ENCODE assay signal across 10 cellular contexts in the genomic region with DNA sequence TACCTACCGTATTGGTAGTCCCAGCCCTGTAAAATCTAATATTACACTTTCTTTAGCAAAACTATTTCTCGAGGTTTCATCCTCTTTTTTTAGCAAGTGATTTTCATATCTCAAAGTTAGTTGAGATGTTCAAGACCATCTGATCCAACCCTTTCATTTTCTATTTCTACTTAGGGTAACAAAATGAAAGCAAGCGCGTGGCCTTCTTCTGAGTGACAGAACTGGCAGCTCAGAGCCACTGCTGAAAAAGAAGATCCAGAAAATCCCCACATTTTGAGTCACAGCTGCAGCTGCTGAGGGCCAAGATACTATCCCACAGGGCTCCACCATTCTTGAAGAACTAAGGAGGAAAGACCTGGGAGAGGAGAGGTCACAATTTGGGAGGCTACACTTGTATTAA. TPM values are rescaled to one million over a fixed set of nuclear protein-coding genes. Genes with fewer than 3 reads are reported as not detected.
DNase-seq lines count a peak whose midpoint lies in the region; ATAC-seq and TF ChIP-seq lines count a peak whose summit lies in the region.
"Had no signal": no experiment of that assay in that cellular context is flagged by ENCODE, and none has a peak within 500 bp of the region (broad histone marks: within the 10 kb centered on the region; RNA-seq: fewer than 3 reads in every experiment).

No MANE protein-coding gene starts in this region.

- H3K27ac Mint-ChIP-seq in CD8-positive, alpha-beta T cell = peak overlapping the region; percentile 60

- H3K4me3 Mint-ChIP-seq in CD8-positive, alpha-beta T cell = peak overlapping the region; percentile 49

- peaks cover 3% of the 10 kb centered on the region for H3K9me3 Mint-ChIP-seq in CD8-positive, alpha-beta T cell

- peaks cover 49% of the 10 kb centered on the region for H3K4me1 ChIP-seq in CD8-positive, alpha-beta T cell (ENCODE audit: insufficient read depth, low read length)
- H3K4me1 ChIP-seq: BE2C had no signal

- TF ChIP-seq CTCF in CD8-positive, alpha-beta T cell (IDR thresholded peaks at IDR 0.05) = no peak
- TF ChIP-seq CTCF in WERI-Rb-1 (IDR thresholded peaks at IDR 0.05; ENCODE audit: low read depth, low read length) = no peak

- no peaks in the 10 kb centered on the region for H3K36me3 Mint-ChIP-seq in CD8-positive, alpha-beta T cell

- peak overlapping the region; percentile 5 for H3K4me3 ChIP-seq in CD8-positive, alpha-beta T cell (ENCODE audit: low read depth, low read length)
- no peak overlapping the region for H3K4me3 ChIP-seq in WERI-Rb-1 (ENCODE audit: low read depth, low read length)

- H3K9me3 ChIP-seq in CD8-positive, alpha-beta T cell (ENCODE audit: low read length) = no peaks in the 10 kb centered on the region
- no peaks in the 10 kb centered on the region for H3K9me3 ChIP-seq in WERI-Rb-1 (ENCODE audit: severe bottlenecking)
- H3K9me3 ChIP-seq: BE2C had no signal

- no peaks in the 10 kb centered on the region for H3K36me3 ChIP-seq in CD8-positive, alpha-beta T cell (ENCODE audit: insufficient read depth, low read length)
- no peaks in the 10 kb centered on the region for H3K36me3 ChIP-seq in WERI-Rb-1
- H3K36me3 ChIP-seq: BE2C had no signal

- no peak overlapping the region for H3K27ac ChIP-seq in CD8-positive, alpha-beta T cell (ENCODE audit: low read depth, low read length)
- H3K27ac ChIP-seq in WERI-Rb-1 = no peak overlapping the region

- CTCF ChIA-PET in CD8-positive, alpha-beta T cell (lab: Charles Lee) = interaction anchor here (1.0 to 1.5 kb wide), 2 partner anchors 30 to 70 kb away, joined by 3 to 4 read pairs; no protein-coding TSS in a partner anchor

- no peak for DNase-seq in CD8-positive, alpha-beta T cell
- DNase-seq in NCI-H524 treated with DMSO at 0.1 percent for 48 hours (lab: John Stamatoyannopoulos, UW) = no peak
- no peak for DNase-seq in head of caudate nucleus
- no peak for DNase-seq in WERI-Rb-1
- no peak for DNase-seq in stimulated activated CD4-positive, alpha-beta T cell treated with anti-CD3 and anti-CD28 coated beads, Interleukin-15, amount 100 ng/mL, for 24 hours
- DNase-seq: BE2C, erythroblast had no signal

- H3K27me3 Mint-ChIP-seq in CD8-positive, alpha-beta T cell (ENCODE audit: low read depth) = no peaks in the 10 kb centered on the region

- peaks cover 54% of the 10 kb centered on the region for H3K4me1 Mint-ChIP-seq in CD8-positive, alpha-beta T cell (ENCODE audit: low read depth)

- no peak for ATAC-seq in CD8-positive, alpha-beta T cell
- ATAC-seq in GM19023 (IDR thresholded peaks at IDR 0.05; ENCODE audit: unreplicated experiment) (peak; percentile 79), HG02623 (IDR thresholded peaks at IDR 0.05; ENCODE audit: unreplicated experiment) (peak; percentile 77), HG03469 (IDR thresholded peaks at IDR 0.05; ENCODE audit: unreplicated experiment) (peak; percentile 58)

- POLR2A ChIA-PET in CD8-positive, alpha-beta T cell (lab: Charles Lee) = no interaction called here

- no peaks in the 10 kb centered on the region for H3K27me3 ChIP-seq in CD8-positive, alpha-beta T cell (ENCODE audit: insufficient read depth, low read length)
- H3K27me3 ChIP-seq in WERI-Rb-1 (ENCODE audit: insufficient read depth, low read depth, severe bottlenecking) = no peaks in the 10 kb centered on the region

- intact Hi-C loops in CD8-positive, alpha-beta T cell (cut with DNase I, micrococcal nuclease) = no loop called here
- intact Hi-C loops in head of caudate nucleus (cut with DNase I) = no loop called here

RNA-seq across cellular contexts. Expression of gene ZNF800, which starts 24.8 kb away (rescaled TPM):
- total RNA-seq in CD8-positive, alpha-beta T cell = 10 to 100 TPM; 80.7 to 82.5 TPM
